ENCODE assay signal across 9 cellular contexts in genomic region chr6:106141441-106142237, GRCh38. TPM values are rescaled to one million over a fixed set of nuclear protein-coding genes. Genes with fewer than 3 reads are reported as not detected.
DNase-seq lines count a peak whose midpoint lies in the region; ATAC-seq, FAIRE-seq and TF ChIP-seq lines count a peak whose summit lies in the region.
"Had no signal": no experiment of that assay in that cellular context is flagged by ENCODE, and none has a peak within 500 bp of the region (broad histone marks: within the 10 kb centered on the region; RNA-seq: fewer than 3 reads in every experiment).

No MANE protein-coding gene starts in this region.

- H3K27me3 ChIP-seq in psoas muscle (ENCODE audit: insufficient read depth in 3 of 3, low read length in 2 of 3) (no peaks in the 10 kb centered on the region), adrenal gland (no peaks in the 10 kb centered on the region)

- no peaks in the 10 kb centered on the region for H3K27me3 Mint-ChIP-seq in activated CD4-positive, alpha-beta memory T cell treated with anti-CD3 and anti-CD28 coated beads for 36 hours

- DNase-seq in GM19239 (ENCODE audit: insufficient read length, low spot score) (no peak), psoas muscle (no peak), NCI-H2029 treated with DMSO at 0.1 percent for 48 hours (lab: John Stamatoyannopoulos, UW) (no peak), NCI-H526 treated with DMSO at 0.1 percent for 48 hours (lab: John Stamatoyannopoulos, UW) (no peak), adrenal gland (no peak), EL (no peak)
- peak; percentile 80 for DNase-seq in activated CD4-positive, alpha-beta memory T cell treated with anti-CD3 and anti-CD28 coated beads for 36 hours

- CTCF ChIA-PET in activated CD4-positive, alpha-beta memory T cell treated with anti-CD3 and anti-CD28 coated beads for 36 hours (lab: Charles Lee): interaction anchor here (0.7 to 2.9 kb wide), 8 partner anchors 19 to 710 kb away, joined by 3 to 12 read pairs (median 4); no protein-coding TSS in a partner anchor

- POLR2A ChIA-PET in activated CD4-positive, alpha-beta memory T cell treated with anti-CD3 and anti-CD28 coated beads for 36 hours (lab: Charles Lee): interaction anchor here (0.9 to 2.9 kb wide), 6 partner anchors 15 to 43 kb away, joined by 3 to 19 read pairs (median 6); no protein-coding TSS in a partner anchor

- H3K27ac Mint-ChIP-seq in activated CD4-positive, alpha-beta memory T cell treated with anti-CD3 and anti-CD28 coated beads for 36 hours: peak overlapping the region; percentile 83

- H3K27ac ChIP-seq in psoas muscle (no peak overlapping the region), adrenal gland (no peak overlapping the region)

- H3K4me3 Mint-ChIP-seq in activated CD4-positive, alpha-beta memory T cell treated with anti-CD3 and anti-CD28 coated beads for 36 hours: peak overlapping the region; percentile 10

- H3K4me3 ChIP-seq in psoas muscle (no peak overlapping the region), adrenal gland (no peak overlapping the region)

- peak; percentile 98 for FAIRE-seq in GM19239 (lab: Jason Lieb, UNC)

- H3K36me3 ChIP-seq in psoas muscle (ENCODE audit: insufficient read depth in 1 of 2, low read depth in 1 of 2): no peaks in the 10 kb centered on the region
- H3K36me3 ChIP-seq in adrenal gland (replicated peaks in 1 of 2): no peaks in the 10 kb centered on the region

- ATAC-seq in HG03095 (IDR thresholded peaks at IDR 0.05; ENCODE audit: unreplicated experiment) (peak; percentile 76), psoas muscle (peak; percentile 79 to 98 (median 86))
- ATAC-seq: Panc1 had no signal

- no peak for TF ChIP-seq CTCF in psoas muscle (IDR thresholded peaks at IDR 0.05)
- TF ChIP-seq CTCF in adrenal gland (IDR thresholded peaks at IDR 0.05): no peak

- WGBS in psoas muscle, 3 donors: 36 to 42% (median 38%) methylated on average over 9 of the region's 9 CpGs
- WGBS in adrenal gland, 4 donors: 70 to 83% (median 75%) methylated on average over 9 of the region's 9 CpGs

- peaks cover 49% of the 10 kb centered on the region for H3K4me1 Mint-ChIP-seq in activated CD4-positive, alpha-beta memory T cell treated with anti-CD3 and anti-CD28 coated beads for 36 hours (ENCODE audit: low read depth)

- intact Hi-C loops in activated CD4-positive, alpha-beta memory T cell treated with anti-CD3 and anti-CD28 coated beads for 36 hours (cut with micrococcal nuclease): loop anchor here (1.0 to 2.0 kb wide), 6 partner anchors 15 to 45 kb away; no protein-coding TSS in a partner anchor
- intact Hi-C loops in psoas muscle (cut with DNase I) (no loop called here), adrenal gland (cut with DNase I) (no loop called here)

- H3K9me3 ChIP-seq in psoas muscle (no peaks in the 10 kb centered on the region), adrenal gland (replicated peaks in 1 of 3) (no peaks in the 10 kb centered on the region)

- no peak for TF ChIP-seq POLR2A in adrenal gland (IDR thresholded peaks at IDR 0.05)

- H3K36me3 Mint-ChIP-seq in activated CD4-positive, alpha-beta memory T cell treated with anti-CD3 and anti-CD28 coated beads for 36 hours: no peaks in the 10 kb centered on the region

- no peaks in the 10 kb centered on the region for H3K9me3 Mint-ChIP-seq in activated CD4-positive, alpha-beta memory T cell treated with anti-CD3 and anti-CD28 coated beads for 36 hours

- H3K4me1 ChIP-seq in psoas muscle (peaks cover 16% of the 10 kb centered on the region), adrenal gland (replicated peaks in 1 of 2) (no peaks in the 10 kb centered on the region)

RNA-seq across cellular contexts. Expression of gene PRDM1, which starts 55.5 kb away (rescaled TPM):
- 10 to 100 TPM; 70.9 to 78.9 TPM for total RNA-seq in activated CD4-positive, alpha-beta memory T cell treated with anti-CD3 and anti-CD28 coated beads for 36 hours
- total RNA-seq in psoas muscle (1 to 10 TPM; 1.3 to 2.0 (median 1.7) TPM), adrenal gland (1 to 10 TPM; 1.6 to 7.5 (median 3.9) TPM)
- polyA plus RNA-seq in psoas muscle (under 1 TPM; 0.33 to 0.72 (median 0.36) TPM), adrenal gland (1 to 10 TPM in 2 of 3 donors, under 1 TPM in 1; 0.40 to 4.1 (median 1.1) TPM)

Comparison
In these comparisons a context has a peak if more than half of its experiments do, and no peak if none do; other contexts are left out.
1. RNA of gene PRDM1, which starts 55.5 kb away (total RNA-seq): 70.9 to 78.9 TPM in activated CD4-positive, alpha-beta memory T cell treated with anti-CD3 and anti-CD28 coated beads for 36 hours; 1.6 to 7.5 TPM in adrenal gland and 1.3 to 2.0 TPM in psoas muscle; every median in the first group is over 4 times any median in the second.